14 cellular contexts compared by ENCODE assay signal in genomic region chr7:100124301-100125229, GRCh38. TPM values are rescaled to one million over a fixed set of nuclear protein-coding genes. Genes with fewer than 3 reads are reported as not detected.
A peak's percentile ranks its signal among the peaks of the same experiment; 100 is the strongest.
DNase-seq lines count a peak whose midpoint lies in the region; ATAC-seq and TF ChIP-seq lines count a peak whose summit lies in the region.
"Had no signal": no experiment of that assay in that cellular context is flagged by ENCODE, and none has a peak within 500 bp of the region (broad histone marks: within the 10 kb centered on the region; RNA-seq: fewer than 3 reads in every experiment).

No MANE protein-coding gene starts in this region.

- no peak for DNase-seq in CD8-positive, alpha-beta T cell
- no peak for DNase-seq in IMR-90
- DNase-seq in activated naive CD8-positive, alpha-beta T cell treated with anti-CD3 and anti-CD28 coated beads for 36 hours = no peak
- no peak for DNase-seq in SK-N-DZ (ENCODE audit: low spot score)
- DNase-seq in HuH-7.5 (ENCODE audit: low spot score) = no peak
- DNase-seq: DMS153; effector CD4-positive, alpha-beta T cell; head of caudate nucleus; NCI-H226; stimulated activated CD4-positive, alpha-beta T cell treated with anti-CD3 and anti-CD28 coated beads, Interleukin-2, amount 100 ng/mL, for 48 hours had no signal

- no peak overlapping the region for H2BK120ac ChIP-seq in IMR-90 (ENCODE audit: low read depth, low read length)

- H3K23ac ChIP-seq in IMR-90 (ENCODE audit: low read depth, low read length) = no peak overlapping the region; the same call in 1 of the 2 replicates

- in situ Hi-C loops in IMR-90 (cut with MboI; ENCODE audit: low sequenced_read_pairs) = no loop called here

- H3K36me3 Mint-ChIP-seq in CD8-positive, alpha-beta T cell = peaks cover 28% of the 10 kb centered on the region
- H3K36me3 Mint-ChIP-seq in activated naive CD8-positive, alpha-beta T cell treated with anti-CD3 and anti-CD28 coated beads for 36 hours = peaks cover 9% of the 10 kb centered on the region
- peaks cover 10% of the 10 kb centered on the region for H3K36me3 Mint-ChIP-seq in nephron (ENCODE audit: low read depth)

- TSS peak; percentile 82 for BruUV-seq in IMR-90 (replicated peaks; lab: Mats Ljungman, UMichigan)

- H2BK20ac ChIP-seq in IMR-90 (ENCODE audit: low read depth, low read length) = no peak overlapping the region

- no peak overlapping the region for H3K4ac ChIP-seq in IMR-90 (ENCODE audit: low read depth, low read length)

- H3K18ac ChIP-seq in IMR-90 (ENCODE audit: low read depth, low read length) = no peak overlapping the region

- H3K9ac ChIP-seq in IMR-90 (ENCODE audit: low read depth, low read length) = no peak overlapping the region

- H2AK9ac ChIP-seq in IMR-90 (replicated peaks; ENCODE audit: low read depth, low read length, poor library complexity) = peak overlapping the region; percentile 75

- peaks cover 11% of the 10 kb centered on the region for H3K9me1 ChIP-seq in IMR-90 (ENCODE audit: insufficient read depth, low read length)

- intact Hi-C loops in CD8-positive, alpha-beta T cell (cut with DNase I, micrococcal nuclease) = loop anchor here (5.0 to 10.0 kb wide), 2 partner anchors 53 to 310 kb away; partner anchors contain the start of genes GPC2 (in 1 of the 2), PPP1R35 (in 1 of the 2) and STAG3 (in 1 of the 2)
- intact Hi-C loops in IMR-90 (cut with micrococcal nuclease) = no loop called here

- no peak for TF ChIP-seq POLR2A in IMR-90 (IDR thresholded peaks at IDR 0.05; ENCODE audit: low read depth, low read length)

- no peaks in the 10 kb centered on the region for H3K27me3 Mint-ChIP-seq in CD8-positive, alpha-beta T cell (ENCODE audit: low read depth)
- H3K27me3 Mint-ChIP-seq in activated naive CD8-positive, alpha-beta T cell treated with anti-CD3 and anti-CD28 coated beads for 36 hours = no peaks in the 10 kb centered on the region
- no peaks in the 10 kb centered on the region for H3K27me3 Mint-ChIP-seq in nephron (ENCODE audit: low read depth)

- no CpG with 5 or more reads among the region's 4 CpGs for WGBS in IMR-90 (ENCODE audit: extremely low coverage in 2 of 2, insufficient read length in 1 of 2), 2 experiments

- TF ChIP-seq CTCF in CD8-positive, alpha-beta T cell (IDR thresholded peaks at IDR 0.05) = no peak
- TF ChIP-seq CTCF in IMR-90 (conservative IDR thresholded peaks at IDR 0.05; ENCODE audit: low read depth, low read length) (no peak), nephron (IDR thresholded peaks at IDR 0.05; ENCODE audit: unreplicated experiment in 3 of 3) (no peak)

- no peak overlapping the region for H3K4me2 ChIP-seq in IMR-90 (ENCODE audit: low read depth, low read length)

- H2AFZ ChIP-seq in IMR-90 (replicated peaks; ENCODE audit: low read length, poor library complexity) = no peak overlapping the region

- H3K56ac ChIP-seq in IMR-90 (ENCODE audit: extremely low read depth, insufficient read depth, low read length) = no peak overlapping the region

- no peak overlapping the region for H3K4me3 Mint-ChIP-seq in CD8-positive, alpha-beta T cell
- H3K4me3 Mint-ChIP-seq in activated naive CD8-positive, alpha-beta T cell treated with anti-CD3 and anti-CD28 coated beads for 36 hours = peak overlapping the region; percentile 15
- H3K4me3 Mint-ChIP-seq in nephron = peak overlapping the region; percentile 97 to 99 (median 97)

- POLR2A ChIA-PET in CD8-positive, alpha-beta T cell (lab: Charles Lee) = interaction anchor here (0.7 to 5.4 kb wide), 4 partner anchors 23 to 127 kb away, joined by 3 to 50 read pairs (median 4); partner anchors contain the start of genes AP4M1, LAMTOR4 and MCM7
- POLR2A ChIA-PET in IMR-90 (lab: Charles Lee; ENCODE audit: unreplicated experiment) = no interaction called here

- H3K14ac ChIP-seq in IMR-90 (replicated peaks; ENCODE audit: low read depth, low read length) = no peak overlapping the region

- H4K5ac ChIP-seq in IMR-90 (ENCODE audit: low read depth, low read length) = no peak overlapping the region

- no peaks in the 10 kb centered on the region for H3K27me3 ChIP-seq in CD8-positive, alpha-beta T cell (ENCODE audit: insufficient read depth, low read length)
- no peaks in the 10 kb centered on the region for H3K27me3 ChIP-seq in IMR-90 (ENCODE audit: control insufficient read depth, insufficient read depth, low read length)

- ATAC-seq in CD8-positive, alpha-beta T cell = no peak
- ATAC-seq in IMR-90 (ENCODE audit: low read depth) = no peak
- ATAC-seq in GM21360 (IDR thresholded peaks at IDR 0.05; ENCODE audit: unreplicated experiment) = no peak
- ATAC-seq: WTC11 had no signal

- CTCF ChIA-PET in CD8-positive, alpha-beta T cell (lab: Charles Lee) = interaction anchor here (0.9 to 2.1 kb wide), 3 partner anchors 25 to 75 kb away, joined by 4 to 9 read pairs (median 4); partner anchors contain the start of gene ZSCAN21
- CTCF ChIA-PET in IMR-90 (lab: Yijun Ruan, JAX) = no interaction called here

- H4K91ac ChIP-seq in IMR-90 (ENCODE audit: insufficient read depth, low read depth, low read length) = no peak overlapping the region

- no peaks in the 10 kb centered on the region for H3K36me3 ChIP-seq in CD8-positive, alpha-beta T cell (ENCODE audit: insufficient read depth, low read length)
- peaks cover 4% of the 10 kb centered on the region; the same call in 1 of the 2 replicates for H3K36me3 ChIP-seq in IMR-90 (ENCODE audit: control insufficient read depth, insufficient read depth, low read length)
- H3K36me3 ChIP-seq: prostate gland had no signal

- no peaks in the 10 kb centered on the region; the same call in 1 of the 2 replicates for H4K20me1 ChIP-seq in IMR-90 (ENCODE audit: insufficient read depth, low read length)

- peak overlapping the region; percentile 52 for H3K27ac Mint-ChIP-seq in CD8-positive, alpha-beta T cell
- peak overlapping the region; percentile 69 for H3K27ac Mint-ChIP-seq in activated naive CD8-positive, alpha-beta T cell treated with anti-CD3 and anti-CD28 coated beads for 36 hours
- H3K27ac Mint-ChIP-seq in nephron = peak overlapping the region; percentile 36 to 100 (median 77)
- H3K27ac Mint-ChIP-seq: WTC11 had no signal

- TF ChIP-seq RAD21 in IMR-90 (IDR thresholded peaks at IDR 0.05; ENCODE audit: low read length) = no peak

- H2BK5ac ChIP-seq in IMR-90 (ENCODE audit: low read depth, low read length, poor library complexity, severe bottlenecking) = no peak overlapping the region

- no peaks in the 10 kb centered on the region for H3K9me3 Mint-ChIP-seq in CD8-positive, alpha-beta T cell
- H3K9me3 Mint-ChIP-seq in activated naive CD8-positive, alpha-beta T cell treated with anti-CD3 and anti-CD28 coated beads for 36 hours = no peaks in the 10 kb centered on the region
- no peaks in the 10 kb centered on the region for H3K9me3 Mint-ChIP-seq in nephron
- H3K9me3 Mint-ChIP-seq: WTC11 had no signal

- H3K79me1 ChIP-seq in IMR-90 (ENCODE audit: low read depth in 1 of 2, low read length in 2 of 2) = peaks cover 26 to 62% of the 10 kb centered on the region in 2 experiments

- dilution Hi-C loops in IMR-90 (cut with HindIII; ENCODE audit: low sequenced_read_pairs, unreplicated experiment) = no loop called here

- no peak overlapping the region for H3K4me3 ChIP-seq in CD8-positive, alpha-beta T cell (ENCODE audit: low read depth, low read length)
- H3K4me3 ChIP-seq in IMR-90 (ENCODE audit: insufficient read depth, low read depth, low read length) = no peak overlapping the region
- H3K4me3 ChIP-seq: prostate gland had no signal

- H3K9me3 ChIP-seq in CD8-positive, alpha-beta T cell (ENCODE audit: low read length) = no peaks in the 10 kb centered on the region
- no peaks in the 10 kb centered on the region for H3K9me3 ChIP-seq in IMR-90 (ENCODE audit: control insufficient read depth, insufficient read depth, low read length)
- H3K9me3 ChIP-seq: prostate gland had no signal

- H2BK15ac ChIP-seq in IMR-90 (ENCODE audit: low read depth, low read length) = no peak overlapping the region

- no peak overlapping the region for H4K8ac ChIP-seq in IMR-90 (ENCODE audit: low read depth in 2 of 2, low read length in 2 of 2)

- H2AK5ac ChIP-seq in IMR-90 (ENCODE audit: low read depth, low read length) = no peak overlapping the region

- no peak overlapping the region for H3K27ac ChIP-seq in CD8-positive, alpha-beta T cell (ENCODE audit: low read depth, low read length)
- H3K27ac ChIP-seq in IMR-90 (ENCODE audit: insufficient read depth, low read length) = no peak overlapping the region
- H3K27ac ChIP-seq: prostate gland had no signal

- peaks cover 28% of the 10 kb centered on the region for H3K4me1 ChIP-seq in CD8-positive, alpha-beta T cell (ENCODE audit: insufficient read depth, low read length)
- H3K4me1 ChIP-seq in IMR-90 (ENCODE audit: control insufficient read depth, insufficient read depth, low read length) = peaks cover 6% of the 10 kb centered on the region; the same call in 1 of the 2 replicates

- H3K4me1 Mint-ChIP-seq in CD8-positive, alpha-beta T cell (ENCODE audit: low read depth) = peaks cover 46% of the 10 kb centered on the region
- peaks cover 29% of the 10 kb centered on the region for H3K4me1 Mint-ChIP-seq in activated naive CD8-positive, alpha-beta T cell treated with anti-CD3 and anti-CD28 coated beads for 36 hours
- peaks cover 25% of the 10 kb centered on the region for H3K4me1 Mint-ChIP-seq in nephron

RNA-seq across cellular contexts. Expression of gene MBLAC1, which starts 2.2 kb away (rescaled TPM):
- total RNA-seq in CD8-positive, alpha-beta T cell = 1 to 10 TPM; 4.2 to 4.6 TPM
- total RNA-seq in IMR-90 (2012; rRNA removed) = 0.56 and 0.72 TPM in 2 replicates
- 1.4 and 1.6 TPM in 2 replicates for polyA plus RNA-seq in IMR-90 (2012; rRNA removed)
- 2.8 and 3.1 TPM in 2 replicates for polyA plus RNA-seq in IMR-90 (2012; cell fraction: cytosol; rRNA removed)
- polyA plus RNA-seq in IMR-90 (2012; cell fraction: nucleus; rRNA removed; ENCODE audit: low replicate concordance) = 1.8 and 3.1 TPM in 2 replicates
- total RNA-seq in activated naive CD8-positive, alpha-beta T cell treated with anti-CD3 and anti-CD28 coated beads for 36 hours = 1 to 10 TPM; 3.2 to 3.3 TPM
- polyA plus RNA-seq in SK-N-DZ (2014; cell fraction: cytosol; rRNA removed) = 0.54 and 3.1 TPM in 2 replicates
- polyA plus RNA-seq in SK-N-DZ (2014; cell fraction: nucleus; rRNA removed) = 0.84 and 4.4 TPM in 2 replicates

RNA-seq across cellular contexts. Expression of gene CNPY4, which starts 5.1 kb away (rescaled TPM):
- 10 to 100 TPM; 21.4 to 24.4 TPM for total RNA-seq in CD8-positive, alpha-beta T cell
- 13.3 and 20.0 TPM in 2 replicates for total RNA-seq in IMR-90 (2012; rRNA removed)
- polyA plus RNA-seq in IMR-90 (2012; rRNA removed) = 18.1 and 21.9 TPM in 2 replicates
- 9.3 and 14.0 TPM in 2 replicates for polyA plus RNA-seq in IMR-90 (2012; cell fraction: cytosol; rRNA removed)
- 10.9 and 19.5 TPM in 2 replicates for polyA plus RNA-seq in IMR-90 (2012; cell fraction: nucleus; rRNA removed; ENCODE audit: low replicate concordance)
- total RNA-seq in activated naive CD8-positive, alpha-beta T cell treated with anti-CD3 and anti-CD28 coated beads for 36 hours = 10 to 100 TPM; 10.1 to 10.2 TPM
- 21.9 and 22.6 TPM in 2 replicates for polyA plus RNA-seq in SK-N-DZ (2014; cell fraction: cytosol; rRNA removed)
- 12.4 and 22.5 TPM in 2 replicates for polyA plus RNA-seq in SK-N-DZ (2014; cell fraction: nucleus; rRNA removed)

RNA-seq across cellular contexts. Expression of gene TAF6, which starts 5.4 kb away (rescaled TPM):
- total RNA-seq in CD8-positive, alpha-beta T cell = 10 to 100 TPM; 24.9 to 31.6 TPM
- total RNA-seq in IMR-90 (2012; rRNA removed) = 11.3 and 14.4 TPM in 2 replicates
- polyA plus RNA-seq in IMR-90 (2012; rRNA removed) = 55.3 and 56.5 TPM in 2 replicates
- 48.4 and 56.7 TPM in 2 replicates for polyA plus RNA-seq in IMR-90 (2012; cell fraction: cytosol; rRNA removed)
- polyA plus RNA-seq in IMR-90 (2012; cell fraction: nucleus; rRNA removed; ENCODE audit: low replicate concordance) = 51.7 and 92.5 TPM in 2 replicates
- total RNA-seq in activated naive CD8-positive, alpha-beta T cell treated with anti-CD3 and anti-CD28 coated beads for 36 hours = 10 to 100 TPM; 59.7 to 61.1 TPM
- polyA plus RNA-seq in SK-N-DZ (2014; cell fraction: cytosol; rRNA removed) = 76.5 and 98.2 TPM in 2 replicates
- polyA plus RNA-seq in SK-N-DZ (2014; cell fraction: nucleus; rRNA removed) = 92.4 and 94.5 TPM in 2 replicates

RNA-seq across cellular contexts. Expression of gene AP4M1, which starts 23.1 kb away (rescaled TPM):
- total RNA-seq in CD8-positive, alpha-beta T cell = 1 to 10 TPM; 2.8 to 3.9 TPM
- 18.6 and 21.1 TPM in 2 replicates for total RNA-seq in IMR-90 (2012; rRNA removed)
- polyA plus RNA-seq in IMR-90 (2012; rRNA removed) = 20.5 and 21.4 TPM in 2 replicates
- 17.7 and 24.6 TPM in 2 replicates for polyA plus RNA-seq in IMR-90 (2012; cell fraction: cytosol; rRNA removed)
- 52.6 and 55.7 TPM in 2 replicates for polyA plus RNA-seq in IMR-90 (2012; cell fraction: nucleus; rRNA removed; ENCODE audit: low replicate concordance)
- 10 to 100 TPM; 13.0 to 13.1 TPM for total RNA-seq in activated naive CD8-positive, alpha-beta T cell treated with anti-CD3 and anti-CD28 coated beads for 36 hours
- polyA plus RNA-seq in SK-N-DZ (2014; cell fraction: cytosol; rRNA removed) = 39.4 and 39.9 TPM in 2 replicates
- polyA plus RNA-seq in SK-N-DZ (2014; cell fraction: nucleus; rRNA removed) = 52.2 and 119 TPM in 2 replicates

RNA-seq across cellular contexts. Expression of gene MCM7, which starts 23.4 kb away (rescaled TPM):
- total RNA-seq in CD8-positive, alpha-beta T cell = 10 to 100 TPM; 63.7 to 64.6 TPM
- 130 and 137 TPM in 2 replicates for total RNA-seq in IMR-90 (2012; rRNA removed)
- 104 and 119 TPM in 2 replicates for polyA plus RNA-seq in IMR-90 (2012; rRNA removed)
- polyA plus RNA-seq in IMR-90 (2012; cell fraction: cytosol; rRNA removed) = 47.2 and 71.0 TPM in 2 replicates
- polyA plus RNA-seq in IMR-90 (2012; cell fraction: nucleus; rRNA removed; ENCODE audit: low replicate concordance) = 196 and 287 TPM in 2 replicates
- total RNA-seq in activated naive CD8-positive, alpha-beta T cell treated with anti-CD3 and anti-CD28 coated beads for 36 hours = 100 to 1,000 TPM; 476 to 482 TPM
- 527 and 558 TPM in 2 replicates for polyA plus RNA-seq in SK-N-DZ (2014; cell fraction: cytosol; rRNA removed)
- 941 and 957 TPM in 2 replicates for polyA plus RNA-seq in SK-N-DZ (2014; cell fraction: nucleus; rRNA removed)
